Comparison of ENCODE assay signal across 8 cellular contexts in the genomic region with DNA sequence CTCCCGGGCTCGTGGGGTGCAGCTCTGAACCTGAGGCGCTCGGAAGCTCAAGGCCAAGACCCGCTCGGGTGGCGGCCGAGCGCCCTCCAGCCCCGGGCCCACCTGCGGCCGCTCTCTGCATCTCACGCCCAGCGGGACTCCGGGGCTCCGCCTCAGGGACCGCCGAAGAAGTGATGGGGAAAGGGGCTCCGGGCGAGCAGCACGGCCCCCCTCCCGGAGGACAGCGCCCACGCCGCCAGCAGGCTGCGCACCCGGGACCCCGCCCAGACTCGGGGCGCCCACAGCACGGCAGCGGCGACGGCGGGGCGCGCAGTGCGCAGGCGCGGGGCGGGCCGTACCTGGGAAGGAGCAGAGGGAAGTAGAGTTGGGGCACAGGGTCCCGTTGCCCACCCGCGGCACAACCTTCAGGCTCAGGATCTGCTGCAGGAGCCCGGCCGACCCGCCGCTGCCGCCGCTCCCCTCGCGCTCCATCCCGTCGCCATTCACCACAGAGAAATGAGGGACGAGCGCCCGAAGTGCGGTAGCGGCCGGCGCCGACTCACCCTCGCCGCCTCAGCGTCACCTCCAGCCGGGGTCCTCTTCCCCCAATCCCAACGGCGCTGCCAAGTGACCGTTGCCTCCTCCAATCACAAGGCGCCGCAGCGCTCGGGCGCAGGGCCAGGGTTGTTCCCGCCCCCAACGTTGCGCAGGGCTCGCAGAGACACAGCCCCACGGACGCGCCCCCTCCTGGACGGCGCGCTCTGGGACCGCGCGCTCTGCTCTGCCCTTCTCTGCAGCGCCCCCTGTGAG. TPM values are rescaled to one million over a fixed set of nuclear protein-coding genes. Genes with fewer than 3 reads are reported as not detected.
DNase-seq lines count a peak whose midpoint lies in the region; ATAC-seq lines count a peak whose summit lies in the region.

A gene with protein sequence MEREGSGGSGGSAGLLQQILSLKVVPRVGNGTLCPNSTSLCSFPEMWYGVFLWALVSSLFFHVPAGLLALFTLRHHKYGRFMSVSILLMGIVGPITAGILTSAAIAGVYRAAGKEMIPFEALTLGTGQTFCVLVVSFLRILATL (minus strand): TSS at position 560 of the 789 bp plus-strand sequence. CDS start 89 bp downstream, at position 471.

- peaks cover 13% of the 10 kb centered on the region for H3K27me3 Mint-ChIP-seq in CD4-positive, CD25-positive, alpha-beta regulatory T cell

- H3K4me1 ChIP-seq in CD4-positive, CD25-positive, alpha-beta regulatory T cell (ENCODE audit: control insufficient read depth, insufficient read depth, low read length, poor library complexity, severe bottlenecking) = peaks cover 35% of the 10 kb centered on the region

- peaks cover 0 to 2% (median 0%) of the 10 kb centered on the region in 7 donors for H3K9me3 Mint-ChIP-seq in CD4-positive, CD25-positive, alpha-beta regulatory T cell

- peak within 1 kb of the TSS; percentile 84 for H3K4me3 ChIP-seq in CD4-positive, CD25-positive, alpha-beta regulatory T cell (ENCODE audit: low read depth, low read length)

- no peaks in the 10 kb centered on the region for H3K9me3 ChIP-seq in CD4-positive, CD25-positive, alpha-beta regulatory T cell (ENCODE audit: control insufficient read depth in 2 of 2, low read length in 2 of 2)

- peak; percentile 89 to 93 for ATAC-seq in CD4-positive, CD25-positive, alpha-beta regulatory T cell (ENCODE audit: low read depth in 2 of 2)
- ATAC-seq in GM19372 (IDR thresholded peaks at IDR 0.05; ENCODE audit: low read depth, unreplicated experiment) (peak; percentile 89), HG03558 (IDR thresholded peaks at IDR 0.05; ENCODE audit: extremely low read depth, unreplicated experiment) (peak; percentile 90), left lobe of liver (peak; percentile 91)

- H3K27ac Mint-ChIP-seq in CD4-positive, CD25-positive, alpha-beta regulatory T cell = peak within 1 kb of the TSS; percentile 95 to 96 (median 96)

- H3K36me3 ChIP-seq in CD4-positive, CD25-positive, alpha-beta regulatory T cell (ENCODE audit: control insufficient read depth, insufficient read depth, low read length) = no peaks in the 10 kb centered on the region

- DNase-seq in CD4-positive, CD25-positive, alpha-beta regulatory T cell = peak; percentile 98 to 99 (median 98)
- DNase-seq in NCI-H748 (lab: John Stamatoyannopoulos, UW; ENCODE audit: unreplicated experiment) = peak; percentile 97
- DNase-seq in activated CD4-positive, alpha-beta T cell treated with anti-CD3 and anti-CD28 coated beads, Interleukin-2, amount 50 U/mL, for 1 hour = peak; percentile 98
- DNase-seq in dedifferentiated amniotic fluid mesenchymal stem cell (ENCODE audit: extremely low spot score) = peak; percentile 98
- peak; percentile 100 for DNase-seq in left lobe of liver (ENCODE audit: low spot score)
- DNase-seq in stimulated activated CD4-positive, alpha-beta T cell treated with anti-CD3 and anti-CD28 coated beads, Interleukin-2, amount 100 ng/mL, for 4 hours (ENCODE audit: low read depth) = peak; percentile 98

- H3K36me3 Mint-ChIP-seq in CD4-positive, CD25-positive, alpha-beta regulatory T cell = peaks cover 10% of the 10 kb centered on the region

- no peaks in the 10 kb centered on the region for H3K27me3 ChIP-seq in CD4-positive, CD25-positive, alpha-beta regulatory T cell (ENCODE audit: control insufficient read depth, insufficient read depth, low read length)

- peak within 1 kb of the TSS; percentile 92 to 96 (median 94) for H3K4me3 Mint-ChIP-seq in CD4-positive, CD25-positive, alpha-beta regulatory T cell

- H3K27ac ChIP-seq in CD4-positive, CD25-positive, alpha-beta regulatory T cell (ENCODE audit: insufficient read depth, low read length, poor library complexity, severe bottlenecking) = peak within 1 kb of the TSS; percentile 98

- peaks cover 24 to 51% (median 41%) of the 10 kb centered on the region in 4 donors for H3K4me1 Mint-ChIP-seq in CD4-positive, CD25-positive, alpha-beta regulatory T cell

RNA-seq across cellular contexts. Expression of the gene that starts here (rescaled TPM):
- total RNA-seq in CD4-positive, CD25-positive, alpha-beta regulatory T cell = 45.1 TPM
- polyA plus RNA-seq in CD4-positive, CD25-positive, alpha-beta regulatory T cell = 10 to 100 TPM; 34.8 to 41.0 (median 38.1) TPM
- 10.5 TPM for total RNA-seq in left lobe of liver

Comparison
In these comparisons a context has a peak if more than half of its experiments do, and no peak if none do; other contexts are left out.
1. Peak in every context shown above with its lines: DNase-seq, ATAC-seq, H3K4me3 ChIP-seq and H3K27ac ChIP-seq.